In genomic region chr12:101690544-101691118, GRCh38 we compare ENCODE assay signal across 19 cellular contexts. TPM values are rescaled to one million over a fixed set of nuclear protein-coding genes. Genes with fewer than 3 reads are reported as not detected.
DNase-seq lines count a peak whose midpoint lies in the region; ATAC-seq and TF ChIP-seq lines count a peak whose summit lies in the region.
"Had no signal": no experiment of that assay in that cellular context is flagged by ENCODE, and none has a peak within 500 bp of the region (broad histone marks: within the 10 kb centered on the region; RNA-seq: fewer than 3 reads in every experiment).

No MANE protein-coding gene starts in this region.

- dilution Hi-C loops in IMR-90 (cut with HindIII; ENCODE audit: low sequenced_read_pairs, unreplicated experiment), result no loop called here

- no peak overlapping the region for H2AK5ac ChIP-seq in IMR-90 (ENCODE audit: low read depth, low read length)

- no peaks in the 10 kb centered on the region for H4K20me1 ChIP-seq in IMR-90 (ENCODE audit: insufficient read depth, low read length)
- H4K20me1 ChIP-seq: BLaER1 had no signal

- POLR2A ChIA-PET in IMR-90 (lab: Charles Lee; ENCODE audit: unreplicated experiment), result no interaction called here

- intact Hi-C loops in IMR-90 (cut with micrococcal nuclease) (no loop called here), colonic mucosa (cut with DNase I) (no loop called here), mucosa of descending colon (cut with DNase I, micrococcal nuclease) (no loop called here), transverse colon (cut with DNase I; ENCODE audit: low total_unique reads) (no loop called here)

- H4K5ac ChIP-seq in IMR-90 (ENCODE audit: low read depth, low read length), result no peak overlapping the region

- no peak overlapping the region for H4K8ac ChIP-seq in IMR-90 (ENCODE audit: low read depth in 2 of 2, low read length in 2 of 2)

- no peak overlapping the region for H3K4ac ChIP-seq in IMR-90 (ENCODE audit: low read depth, low read length)

- TF ChIP-seq EP300 in transverse colon (IDR thresholded peaks at IDR 0.05; ENCODE audit: low read depth), result no peak

- CTCF ChIA-PET in IMR-90 (lab: Yijun Ruan, JAX), result interaction anchor here (0.6 kb wide), 1 partner anchor 108 kb away, joined by 4 read pairs; no protein-coding TSS in a partner anchor

- H3K36me3 ChIP-seq in IMR-90 (ENCODE audit: control insufficient read depth, insufficient read depth, low read length) (no peaks in the 10 kb centered on the region), colonic mucosa (no peaks in the 10 kb centered on the region), mucosa of descending colon (ENCODE audit: low read depth) (no peaks in the 10 kb centered on the region), transverse colon (no peaks in the 10 kb centered on the region)
- H3K36me3 ChIP-seq: BLaER1 had no signal

- no peak overlapping the region for H2AFZ ChIP-seq in IMR-90 (replicated peaks; ENCODE audit: low read length, poor library complexity)

- H3K18ac ChIP-seq in IMR-90 (ENCODE audit: low read depth, low read length), result no peak overlapping the region

- no peak overlapping the region for H3K56ac ChIP-seq in IMR-90 (ENCODE audit: extremely low read depth, insufficient read depth, low read length)

- no peak for DNase-seq in IMR-90
- no peak for DNase-seq in colonic mucosa
- DNase-seq in mucosa of descending colon, result no peak
- no peak for DNase-seq in transverse colon
- DNase-seq: 8988T; CD4-positive, alpha-beta memory T cell; DMS153; DMS79; GF-D8; GOT3; H7; HFFc6 had no signal

- H2BK5ac ChIP-seq in IMR-90 (ENCODE audit: low read depth, low read length, poor library complexity, severe bottlenecking), result no peak overlapping the region

- no peak overlapping the region for H4K91ac ChIP-seq in IMR-90 (ENCODE audit: insufficient read depth, low read depth, low read length)

- in situ Hi-C loops in IMR-90 (cut with MboI; ENCODE audit: low sequenced_read_pairs), result no loop called here
- in situ Hi-C loops in transverse colon (cut with MboI; ENCODE audit: low pct_ligation_motif_present in 1 of 4, low pct_unique_long_range_greater_than_20kb in 1 of 4, low sequenced_read_pairs in 3 of 4), result no loop called here

- H3K4me3 ChIP-seq in IMR-90 (ENCODE audit: insufficient read depth, low read depth, low read length), result no peak overlapping the region
- no peak overlapping the region for H3K4me3 ChIP-seq in colonic mucosa
- H3K4me3 ChIP-seq in mucosa of descending colon, result no peak overlapping the region
- H3K4me3 ChIP-seq in transverse colon, result no peak overlapping the region
- H3K4me3 ChIP-seq: BLaER1 had no signal

- H2BK120ac ChIP-seq in IMR-90 (ENCODE audit: low read depth, low read length), result no peak overlapping the region

- H3K9ac ChIP-seq in IMR-90 (ENCODE audit: low read depth, low read length) (no peak overlapping the region), colonic mucosa (ENCODE audit: low read depth in 2 of 2, low read length in 2 of 2) (peak overlapping the region in 1 of 2 donors; percentile 19)
- H3K9ac ChIP-seq: BLaER1 had no signal

- no peak overlapping the region for H3K14ac ChIP-seq in IMR-90 (replicated peaks; ENCODE audit: low read depth, low read length)

- BruUV-seq in IMR-90 (replicated peaks; lab: Mats Ljungman, UMichigan), result no TSS peak

- no peak overlapping the region for H2AK9ac ChIP-seq in IMR-90 (replicated peaks; ENCODE audit: low read depth, low read length, poor library complexity)

- no peak overlapping the region for H2BK20ac ChIP-seq in IMR-90 (ENCODE audit: low read depth, low read length)

- ATAC-seq in IMR-90 (ENCODE audit: low read depth) (no peak), mucosa of descending colon (peak; percentile 91), HG03469 (IDR thresholded peaks at IDR 0.05; ENCODE audit: unreplicated experiment) (no peak), HG02885 (IDR thresholded peaks at IDR 0.05; ENCODE audit: poor library complexity, unreplicated experiment) (no peak), HG02852 (IDR thresholded peaks at IDR 0.05; ENCODE audit: unreplicated experiment) (no peak)
- ATAC-seq: HCT116 had no signal

- no peaks in the 10 kb centered on the region for H3K9me1 ChIP-seq in IMR-90 (ENCODE audit: insufficient read depth, low read length)

- no peak overlapping the region for H2BK15ac ChIP-seq in IMR-90 (ENCODE audit: low read depth, low read length)

- H3K4me1 ChIP-seq in IMR-90 (ENCODE audit: control insufficient read depth, insufficient read depth, low read length) (peaks cover 3% of the 10 kb centered on the region; the same call in 1 of the 2 replicates), colonic mucosa (no peaks in the 10 kb centered on the region), mucosa of descending colon (ENCODE audit: low read depth) (peaks cover 13% of the 10 kb centered on the region), transverse colon (peaks cover 7 to 32% (median 19%) of the 10 kb centered on the region in 4 donors)

- WGBS in IMR-90 (ENCODE audit: extremely low coverage in 2 of 2, insufficient read length in 1 of 2), 2 experiments, result no CpG with 5 or more reads among the region's 3 CpGs
- 32 to 33% methylated on average over 3 of the region's 3 CpGs for WGBS in transverse colon (ENCODE audit: low coverage in 1 of 2), 2 donors

- TF ChIP-seq CTCF in IMR-90 (conservative IDR thresholded peaks at IDR 0.05; ENCODE audit: low read depth, low read length) (no peak), colonic mucosa (IDR thresholded peaks at IDR 0.05) (no peak), mucosa of descending colon (IDR thresholded peaks at IDR 0.05) (no peak), transverse colon (IDR thresholded peaks at IDR 0.05) (no peak)

- peaks cover 2% of the 10 kb centered on the region for H3K9me3 ChIP-seq in IMR-90 (ENCODE audit: control insufficient read depth, insufficient read depth, low read length)
- no peaks in the 10 kb centered on the region for H3K9me3 ChIP-seq in colonic mucosa
- H3K9me3 ChIP-seq in mucosa of descending colon, result no peaks in the 10 kb centered on the region
- H3K9me3 ChIP-seq in transverse colon, result no peaks in the 10 kb centered on the region
- H3K9me3 ChIP-seq: BLaER1 had no signal

- H3K4me2 ChIP-seq in IMR-90 (ENCODE audit: low read depth, low read length), result no peak overlapping the region
- H3K4me2 ChIP-seq: BLaER1 had no signal

- TF ChIP-seq POLR2A in IMR-90 (IDR thresholded peaks at IDR 0.05; ENCODE audit: low read depth, low read length) (no peak), transverse colon (IDR thresholded peaks at IDR 0.05) (no peak)

- no peak overlapping the region for H3K23ac ChIP-seq in IMR-90 (ENCODE audit: low read depth, low read length)

- H3K27me3 ChIP-seq in IMR-90 (ENCODE audit: control insufficient read depth, insufficient read depth, low read length), result no peaks in the 10 kb centered on the region
- no peaks in the 10 kb centered on the region for H3K27me3 ChIP-seq in colonic mucosa
- H3K27me3 ChIP-seq in transverse colon, result no peaks in the 10 kb centered on the region
- H3K27me3 ChIP-seq: BLaER1 had no signal

- no peaks in the 10 kb centered on the region for H3K79me1 ChIP-seq in IMR-90 (ENCODE audit: low read depth in 1 of 2, low read length in 2 of 2)

- TF ChIP-seq RAD21 in IMR-90 (IDR thresholded peaks at IDR 0.05; ENCODE audit: low read length), result no peak

- H3K27ac ChIP-seq in IMR-90 (ENCODE audit: insufficient read depth, low read length) (no peak overlapping the region), colonic mucosa (peak overlapping the region; percentile 61), transverse colon (peak overlapping the region; percentile 54 to 81 (median 76))
- H3K27ac ChIP-seq: BLaER1 had no signal

TF ChIP-seq in IMR-90, 13 proteins besides CTCF, POLR2A, EP300 and RAD21:
- TF ChIP-seq NFE2L2 (IDR thresholded peaks at IDR 0.05; ENCODE audit: low read depth, low read length) (no peak), CEBPB (IDR thresholded peaks at IDR 0.05; ENCODE audit: low read depth, low read length) (peak; percentile 77)

RNA-seq across cellular contexts. Expression of gene CHPT1, which starts 6.8 kb away (rescaled TPM):
- total RNA-seq in IMR-90 (2012; rRNA removed), result 8.1 and 18.6 TPM in 2 replicates
- polyA plus RNA-seq in IMR-90 (2012; rRNA removed), result 11.4 and 11.7 TPM in 2 replicates
- polyA plus RNA-seq in IMR-90 (2012; cell fraction: cytosol; rRNA removed), result 2.1 and 10.0 TPM in 2 replicates
- polyA plus RNA-seq in IMR-90 (2012; cell fraction: nucleus; rRNA removed; ENCODE audit: low replicate concordance), result 6.9 and 8.3 TPM in 2 replicates
- 100 to 1,000 TPM in 1 of 2 donors, 10 to 100 TPM in 1; 88.6 to 108 TPM for total RNA-seq in colonic mucosa
- 10 to 100 TPM; 86.7 to 98.2 (median 97.2) TPM for total RNA-seq in mucosa of descending colon
- 100 to 1,000 TPM; 114 to 215 (median 138) TPM for total RNA-seq in transverse colon

RNA-seq across cellular contexts. Expression of gene SYCP3, which starts 48.6 kb away (rescaled TPM):
- total RNA-seq in IMR-90 (2012; rRNA removed) (under 0.01 TPM in 1 of 2 replicates, not detected in the other), colonic mucosa (under 1 TPM in 1 of 2 donors, not detected in 1; 0.35 TPM), mucosa of descending colon (under 1 TPM in 2 of 3 donors, not detected in 1; 0.07 to 0.28 TPM), transverse colon (under 1 TPM in 1 of 4 donors, not detected in 3; 0.16 TPM)
- 0.07 TPM in 1 of 2 replicates, not detected in the other for polyA plus RNA-seq in IMR-90 (2012; rRNA removed)
- not detected in 2 replicates for polyA plus RNA-seq in IMR-90 (2012; cell fraction: cytosol; rRNA removed)
- polyA plus RNA-seq in IMR-90 (2012; cell fraction: nucleus; rRNA removed; ENCODE audit: low replicate concordance), result 0.10 TPM in 1 of 2 replicates, not detected in the other
- total RNA-seq: H7, HFFc6, HT-29 had no signal
- polyA plus RNA-seq: CD14-positive monocyte had no signal
